In genomic region chr10:29377333-29377961, GRCh38 we compare ENCODE assay signal across 10 cellular contexts.
DNase-seq lines count a peak whose midpoint lies in the region; ATAC-seq and TF ChIP-seq lines count a peak whose summit lies in the region.
"Had no signal": no experiment of that assay in that cellular context is flagged by ENCODE, and none has a peak within 500 bp of the region (broad histone marks: within the 10 kb centered on the region; RNA-seq: fewer than 3 reads in every experiment).

No MANE protein-coding gene starts in this region.

- DNase-seq in ELR (ENCODE audit: low read depth) (peak; percentile 55), astrocyte of the spinal cord (ENCODE audit: low read depth, low spot score) (peak; percentile 26), left lung (no peak), NCI-H524 treated with DMSO at 0.1 percent for 48 hours (lab: John Stamatoyannopoulos, UW) (no peak), NCI-H226 (no peak)
- DNase-seq: activated B cell treated with CpG ODN at 0.5 μM for 24 hours had no signal

- no peak overlapping the region for H2AFZ ChIP-seq in KMS-11 (ENCODE audit: low read depth)

- no peak overlapping the region for H3K4me2 ChIP-seq in KMS-11

- H3K79me2 ChIP-seq in KMS-11 (ENCODE audit: insufficient read depth, low read depth): no peaks in the 10 kb centered on the region

- H3K27me3 ChIP-seq in KMS-11 (ENCODE audit: insufficient read depth, low read depth) (no peaks in the 10 kb centered on the region), left lung (no peaks in the 10 kb centered on the region)
- H3K27me3 ChIP-seq: neutrophil had no signal

- no peaks in the 10 kb centered on the region for H3K9me3 ChIP-seq in left lung
- H3K9me3 ChIP-seq: neutrophil had no signal

- in situ Hi-C loops in astrocyte of the spinal cord (cut with HindIII; ENCODE audit: low sequenced_read_pairs): no loop called here

- intact Hi-C loops in left lung (cut with DNase I): no loop called here

- ATAC-seq in left lung (peak; percentile 71), HG02970 (IDR thresholded peaks at IDR 0.05; ENCODE audit: low FRiP score, unreplicated experiment) (no peak), HG02642 (IDR thresholded peaks at IDR 0.05; ENCODE audit: poor library complexity, unreplicated experiment) (no peak)

- no peak overlapping the region for H3K9ac ChIP-seq in KMS-11

- H3K36me3 ChIP-seq in KMS-11 (ENCODE audit: insufficient read depth) (no peaks in the 10 kb centered on the region), left lung (no peaks in the 10 kb centered on the region)
- H3K36me3 ChIP-seq: neutrophil had no signal

- H4K20me1 ChIP-seq in KMS-11 (ENCODE audit: insufficient read depth): no peaks in the 10 kb centered on the region

- H3K4me3 ChIP-seq in KMS-11 (IDR thresholded peaks at IDR 0.05; ENCODE audit: insufficient read depth, low read depth, low read length) (no peak overlapping the region), astrocyte of the spinal cord (ENCODE audit: low read depth, low read length) (no peak overlapping the region), left lung (no peak overlapping the region)

- H3K27ac ChIP-seq in KMS-11 (no peak overlapping the region), left lung (no peak overlapping the region)
- H3K27ac ChIP-seq: neutrophil had no signal

- no peaks in the 10 kb centered on the region for H3K4me1 ChIP-seq in KMS-11 (ENCODE audit: low read depth, poor library complexity, severe bottlenecking)
- H3K4me1 ChIP-seq in left lung: no peaks in the 10 kb centered on the region

- TF ChIP-seq CTCF in KMS-11 (conservative IDR thresholded peaks at IDR 0.05; ENCODE audit: low read depth, low read length) (peak; percentile 58; the same call in 1 of the 2 replicates), astrocyte of the spinal cord (IDR thresholded peaks at IDR 0.05; ENCODE audit: low read depth, low read length) (peak; percentile 84), left lung (IDR thresholded peaks at IDR 0.05) (peak; percentile 34 to 67)

Comparison
In these comparisons a context has a peak if more than half of its experiments do, and no peak if none do; other contexts are left out.
1. DNase-seq: peak in ELR (single experiment) and astrocyte of the spinal cord (single experiment); none in left lung (0 of 2), NCI-H524 treated with DMSO at 0.1 percent for 48 hours (single experiment) and NCI-H226 (single experiment).
2. Peak in every context shown above with its lines, with median percentiles within 50 percentile points of each other: CTCF ChIP-seq.